18 cellular contexts compared by ENCODE assay signal in genomic region chr2:145141981-145142380, GRCh38.
A peak's percentile ranks its signal among the peaks of the same experiment; 100 is the strongest.
DNase-seq lines count a peak whose midpoint lies in the region; TF ChIP-seq lines count a peak whose summit lies in the region.
"Had no signal": no experiment of that assay in that cellular context is flagged by ENCODE, and none has a peak within 500 bp of the region (broad histone marks: within the 10 kb centered on the region; RNA-seq: fewer than 3 reads in every experiment).

No MANE protein-coding gene starts in this region.

- H3K27me3 Mint-ChIP-seq in activated T-cell treated with anti-CD3 and anti-CD28 coated beads, Interleukin-2, amount 50 U/mL, for 24 hours, result no peaks in the 10 kb centered on the region

- H3K27ac Mint-ChIP-seq in activated T-cell treated with anti-CD3 and anti-CD28 coated beads, Interleukin-2, amount 50 U/mL, for 24 hours, result no peak overlapping the region

- no peaks in the 10 kb centered on the region for H3K4me1 Mint-ChIP-seq in activated T-cell treated with anti-CD3 and anti-CD28 coated beads, Interleukin-2, amount 50 U/mL, for 24 hours (ENCODE audit: low read depth)

- H3K9me3 Mint-ChIP-seq in activated T-cell treated with anti-CD3 and anti-CD28 coated beads, Interleukin-2, amount 50 U/mL, for 24 hours, result no peaks in the 10 kb centered on the region

- no peak overlapping the region for H3K27ac ChIP-seq in coronary artery
- no peak overlapping the region for H3K27ac ChIP-seq in caudate nucleus (ENCODE audit: low read depth, low read length)
- H3K27ac ChIP-seq: RWPE1 had no signal

- no peak for TF ChIP-seq CTCF in coronary artery (IDR thresholded peaks at IDR 0.05)

- H3K4me3 Mint-ChIP-seq in activated T-cell treated with anti-CD3 and anti-CD28 coated beads, Interleukin-2, amount 50 U/mL, for 24 hours, result no peak overlapping the region

- H3K36me3 Mint-ChIP-seq in activated T-cell treated with anti-CD3 and anti-CD28 coated beads, Interleukin-2, amount 50 U/mL, for 24 hours (ENCODE audit: low read depth), result no peaks in the 10 kb centered on the region

- DNase-seq in SKM-1 treated with dmso at 0.1 percent for 144 hours (lab: John Stamatoyannopoulos, UW; ENCODE audit: unreplicated experiment) (peak; percentile 45), SKM-1 (lab: John Stamatoyannopoulos, UW; ENCODE audit: unreplicated experiment) (no peak), NCI-H69 (lab: John Stamatoyannopoulos, UW) (peak; percentile 100), amniotic epithelial cell (ENCODE audit: low read depth) (peak; percentile 12), coronary artery (ENCODE audit: low spot score) (no peak), caudate nucleus (lab: John Stamatoyannopoulos, UW) (no peak), ecto neural progenitor cell (ENCODE audit: low spot score) (no peak)
- DNase-seq in activated T-cell treated with anti-CD3 and anti-CD28 coated beads, Interleukin-2, amount 50 U/mL, for 24 hours, result no peak
- DNase-seq: C1 segment of cervical spinal cord, COR-L47, DMS53, IMR-90, Kasumi-1, NCI-H1048, NCI-H345, T-helper 1 cell had no signal

- no peak overlapping the region for H3K4me3 ChIP-seq in coronary artery
- H3K4me3 ChIP-seq: HAP-1 had no signal

Comparison
In these comparisons a context has a peak if more than half of its experiments do, and no peak if none do; other contexts are left out.
1. DNase-seq: peak in SKM-1 treated with dmso at 0.1 percent for 144 hours (single experiment), NCI-H69 (single experiment) and amniotic epithelial cell (single experiment); none in SKM-1 (single experiment), coronary artery (single experiment), caudate nucleus (0 of 61), activated T-cell treated with anti-CD3 and anti-CD28 coated beads, Interleukin-2, amount 50 U/mL, for 24 hours (single experiment) and ecto neural progenitor cell (single experiment).